10 cellular contexts compared by ENCODE assay signal in genomic region chr1:232904566-232904965, GRCh38. TPM values are rescaled to one million over a fixed set of nuclear protein-coding genes. Genes with fewer than 3 reads are reported as not detected.
DNase-seq lines count a peak whose midpoint lies in the region; ATAC-seq and TF ChIP-seq lines count a peak whose summit lies in the region.
"Had no signal": no experiment of that assay in that cellular context is flagged by ENCODE, and none has a peak within 500 bp of the region (broad histone marks: within the 10 kb centered on the region; RNA-seq: fewer than 3 reads in every experiment).

No MANE protein-coding gene starts in this region.

- DNase-seq in GM12865 (ENCODE audit: low read depth) (peak; percentile 55), HS-5 (ENCODE audit: low read depth) (peak; percentile 19), astrocyte of the cerebellum (ENCODE audit: low read depth) (peak; percentile 40), myocyte (ENCODE audit: low read depth) (peak; percentile 68), NCI-H446 treated with DMSO at 0.1 percent for 48 hours (lab: John Stamatoyannopoulos, UW) (no peak), SKM-1 (lab: John Stamatoyannopoulos, UW; ENCODE audit: unreplicated experiment) (no peak), left ventricle myocardium superior (no peak)
- DNase-seq: activated T-cell treated with anti-CD3 and anti-CD28 coated beads, Interleukin-2, amount 50 U/mL, for 48 hours; stimulated activated CD4-positive, alpha-beta T cell treated with anti-CD3 and anti-CD28 coated beads, Interleukin-2, amount 100 ng/mL, for 24 hours had no signal

- no peak for TF ChIP-seq CTCF in GM12865 (IDR thresholded peaks at IDR 0.05; ENCODE audit: insufficient read depth, low read depth, low read length, missing control alignments)
- TF ChIP-seq CTCF in astrocyte of the cerebellum (IDR thresholded peaks at IDR 0.05; ENCODE audit: low read depth, low read length, missing control alignments), result no peak

- in situ Hi-C loops in astrocyte of the cerebellum (cut with HindIII; ENCODE audit: low sequenced_read_pairs), result no loop called here

- no peak for ATAC-seq in GM21381 (IDR thresholded peaks at IDR 0.05; ENCODE audit: unreplicated experiment)
- no peak for ATAC-seq in left ventricle myocardium superior

- intact Hi-C loops in left ventricle myocardium superior (cut with micrococcal nuclease), result no loop called here

- H3K4me3 ChIP-seq in GM12865 (ENCODE audit: low read depth, low read length) (no peak overlapping the region), astrocyte of the cerebellum (ENCODE audit: low read depth, low read length) (no peak overlapping the region)

RNA-seq across cellular contexts. Expression of gene NTPCR, which starts 45.8 kb away (rescaled TPM):
- total RNA-seq in myocyte, result 30.2 and 38.6 TPM in 2 replicates
- 68.3 TPM for polyA plus RNA-seq in myocyte (2012)
- 52.2 TPM for total RNA-seq in left ventricle myocardium superior

Comparison
In these comparisons a context has a peak if more than half of its experiments do, and no peak if none do; other contexts are left out.
1. DNase-seq: peak in GM12865 (single experiment), HS-5 (single experiment), astrocyte of the cerebellum (single experiment) and myocyte (single experiment); none in NCI-H446 treated with DMSO at 0.1 percent for 48 hours (single experiment), SKM-1 (single experiment) and left ventricle myocardium superior (single experiment).